Comparison of ENCODE assay signal across 9 cellular contexts in genomic region chr7:116231543-116232401, GRCh38. TPM values are rescaled to one million over a fixed set of nuclear protein-coding genes. Genes with fewer than 3 reads are reported as not detected.
A peak's percentile ranks its signal among the peaks of the same experiment; 100 is the strongest.
DNase-seq lines count a peak whose midpoint lies in the region; ATAC-seq and TF ChIP-seq lines count a peak whose summit lies in the region.
"Had no signal": no experiment of that assay in that cellular context is flagged by ENCODE, and none has a peak within 500 bp of the region (broad histone marks: within the 10 kb centered on the region; RNA-seq: fewer than 3 reads in every experiment).

No MANE protein-coding gene starts in this region.

- ATAC-seq in activated CD8-positive, alpha-beta memory T cell treated with anti-CD3 and anti-CD28 coated beads, Interleukin-2, amount 10 ng/mL, durations not matched to agents 7 days and 5 days = no peak
- no peak for ATAC-seq in thoracic aorta (ENCODE audit: insufficient number of reproducible peaks, low FRiP score, low read depth)
- ATAC-seq in GM18498 (IDR thresholded peaks at IDR 0.05; ENCODE audit: unreplicated experiment) = no peak

- no peak overlapping the region for H3K4me3 ChIP-seq in thoracic aorta

- H3K27ac ChIP-seq in thoracic aorta = peak overlapping the region; percentile 72 to 87

- DNase-seq in activated CD8-positive, alpha-beta memory T cell treated with anti-CD3 and anti-CD28 coated beads, Interleukin-2, amount 10 ng/mL, durations not matched to agents 7 days and 5 days = no peak
- no peak for DNase-seq in activated CD8-positive, alpha-beta memory T cell treated with anti-CD3 and anti-CD28 coated beads, Interleukin-2, amount 50 U/mL, for 48 hours
- DNase-seq in activated T-helper 1 cell treated with anti-CD3 and anti-CD28 coated beads, Interleukin-12 subunit alpha, Interleukin-12 subunit beta, Interleukin-2, Interleukin-4 antibody, amounts not matched to agents 30 ng/mL and 10 ng/mL and 1 ng/mL, durations not matched to agents 14 hours and 24 hours and 36 hours (ENCODE audit: low spot score) = no peak
- no peak for DNase-seq in immature natural killer cell
- no peak for DNase-seq in thoracic aorta (ENCODE audit: low spot score)
- no peak for DNase-seq in activated CD4-positive, CD25-positive, alpha-beta regulatory T cell treated with anti-CD3 and anti-CD28 coated beads, Interleukin-2, amount 50 U/mL, for 72 hours
- DNase-seq in NCI-H2029 treated with DMSO at 0.1 percent for 48 hours (lab: John Stamatoyannopoulos, UW) = no peak
- DNase-seq: Calu3 had no signal

- intact Hi-C loops in activated T-helper 1 cell treated with anti-CD3 and anti-CD28 coated beads, Interleukin-12 subunit alpha, Interleukin-12 subunit beta, Interleukin-2, Interleukin-4 antibody, amounts not matched to agents 30 ng/mL and 10 ng/mL and 1 ng/mL, durations not matched to agents 14 hours and 24 hours and 36 hours (cut with micrococcal nuclease) = loop anchor here (1.0 kb wide), 2 partner anchors 7 to 20 kb away; no protein-coding TSS in a partner anchor

- H3K4me1 Mint-ChIP-seq in activated CD8-positive, alpha-beta memory T cell treated with anti-CD3 and anti-CD28 coated beads, Interleukin-2, amount 10 ng/mL, durations not matched to agents 7 days and 5 days = peaks cover 69% of the 10 kb centered on the region
- peaks cover 45% of the 10 kb centered on the region for H3K4me1 Mint-ChIP-seq in activated T-helper 1 cell treated with anti-CD3 and anti-CD28 coated beads, Interleukin-12 subunit alpha, Interleukin-12 subunit beta, Interleukin-2, Interleukin-4 antibody, amounts not matched to agents 30 ng/mL and 10 ng/mL and 1 ng/mL, durations not matched to agents 14 hours and 24 hours and 36 hours (ENCODE audit: low read depth)
- H3K4me1 Mint-ChIP-seq in immature natural killer cell = peaks cover 91 to 100% of the 10 kb centered on the region in 2 donors

- H3K9me3 ChIP-seq in thoracic aorta = no peaks in the 10 kb centered on the region

- H3K27ac Mint-ChIP-seq in activated CD8-positive, alpha-beta memory T cell treated with anti-CD3 and anti-CD28 coated beads, Interleukin-2, amount 10 ng/mL, durations not matched to agents 7 days and 5 days = peak overlapping the region; percentile 15
- H3K27ac Mint-ChIP-seq in activated T-helper 1 cell treated with anti-CD3 and anti-CD28 coated beads, Interleukin-12 subunit alpha, Interleukin-12 subunit beta, Interleukin-2, Interleukin-4 antibody, amounts not matched to agents 30 ng/mL and 10 ng/mL and 1 ng/mL, durations not matched to agents 14 hours and 24 hours and 36 hours = peak overlapping the region; percentile 63
- peak overlapping the region; percentile 79 to 91 (median 81) for H3K27ac Mint-ChIP-seq in immature natural killer cell

- TF ChIP-seq CTCF in thoracic aorta (IDR thresholded peaks at IDR 0.05) = no peak

- H3K27me3 ChIP-seq in thoracic aorta (replicated peaks; ENCODE audit: insufficient read depth) = no peaks in the 10 kb centered on the region

- peaks cover 3% of the 10 kb centered on the region for H3K36me3 Mint-ChIP-seq in activated CD8-positive, alpha-beta memory T cell treated with anti-CD3 and anti-CD28 coated beads, Interleukin-2, amount 10 ng/mL, durations not matched to agents 7 days and 5 days
- H3K36me3 Mint-ChIP-seq in activated T-helper 1 cell treated with anti-CD3 and anti-CD28 coated beads, Interleukin-12 subunit alpha, Interleukin-12 subunit beta, Interleukin-2, Interleukin-4 antibody, amounts not matched to agents 30 ng/mL and 10 ng/mL and 1 ng/mL, durations not matched to agents 14 hours and 24 hours and 36 hours (ENCODE audit: low read depth) = peaks cover 2% of the 10 kb centered on the region
- no peaks in the 10 kb centered on the region for H3K36me3 Mint-ChIP-seq in immature natural killer cell

- no peak overlapping the region for H3K4me3 Mint-ChIP-seq in activated CD8-positive, alpha-beta memory T cell treated with anti-CD3 and anti-CD28 coated beads, Interleukin-2, amount 10 ng/mL, durations not matched to agents 7 days and 5 days
- no peak overlapping the region for H3K4me3 Mint-ChIP-seq in activated T-helper 1 cell treated with anti-CD3 and anti-CD28 coated beads, Interleukin-12 subunit alpha, Interleukin-12 subunit beta, Interleukin-2, Interleukin-4 antibody, amounts not matched to agents 30 ng/mL and 10 ng/mL and 1 ng/mL, durations not matched to agents 14 hours and 24 hours and 36 hours
- H3K4me3 Mint-ChIP-seq in immature natural killer cell = peak overlapping the region; percentile 36 to 73 (median 40)

- H3K27me3 Mint-ChIP-seq in activated CD8-positive, alpha-beta memory T cell treated with anti-CD3 and anti-CD28 coated beads, Interleukin-2, amount 10 ng/mL, durations not matched to agents 7 days and 5 days = no peaks in the 10 kb centered on the region
- no peaks in the 10 kb centered on the region for H3K27me3 Mint-ChIP-seq in activated T-helper 1 cell treated with anti-CD3 and anti-CD28 coated beads, Interleukin-12 subunit alpha, Interleukin-12 subunit beta, Interleukin-2, Interleukin-4 antibody, amounts not matched to agents 30 ng/mL and 10 ng/mL and 1 ng/mL, durations not matched to agents 14 hours and 24 hours and 36 hours (ENCODE audit: insufficient read depth)
- H3K27me3 Mint-ChIP-seq in immature natural killer cell (ENCODE audit: low read depth in 3 of 3) = peaks cover 0 to 3% (median 0%) of the 10 kb centered on the region in 3 donors

- no peaks in the 10 kb centered on the region for H3K9me3 Mint-ChIP-seq in activated CD8-positive, alpha-beta memory T cell treated with anti-CD3 and anti-CD28 coated beads, Interleukin-2, amount 10 ng/mL, durations not matched to agents 7 days and 5 days (ENCODE audit: low read depth)
- H3K9me3 Mint-ChIP-seq in activated T-helper 1 cell treated with anti-CD3 and anti-CD28 coated beads, Interleukin-12 subunit alpha, Interleukin-12 subunit beta, Interleukin-2, Interleukin-4 antibody, amounts not matched to agents 30 ng/mL and 10 ng/mL and 1 ng/mL, durations not matched to agents 14 hours and 24 hours and 36 hours = no peaks in the 10 kb centered on the region
- H3K9me3 Mint-ChIP-seq in immature natural killer cell = no peaks in the 10 kb centered on the region

- CTCF ChIA-PET in activated CD8-positive, alpha-beta memory T cell treated with anti-CD3 and anti-CD28 coated beads, Interleukin-2, amount 10 ng/mL, durations not matched to agents 7 days and 5 days (lab: Charles Lee) = interaction anchor here (0.8 to 2.0 kb wide), 8 partner anchors 14 to 65 kb away, joined by 3 to 9 read pairs (median 4); partner anchors contain the start of gene TES

- H3K4me1 ChIP-seq in thoracic aorta (ENCODE audit: control insufficient read depth in 1 of 2, low read depth in 2 of 2) = peaks cover 65 to 95% of the 10 kb centered on the region in 2 donors

- no peaks in the 10 kb centered on the region for H3K36me3 ChIP-seq in thoracic aorta

RNA-seq across cellular contexts. Expression of gene TES, which starts 21.4 kb away (rescaled TPM):
- total RNA-seq in activated CD8-positive, alpha-beta memory T cell treated with anti-CD3 and anti-CD28 coated beads, Interleukin-2, amount 10 ng/mL, durations not matched to agents 7 days and 5 days = 10 to 100 TPM; 98.5 TPM
- 36.2 and 38.4 TPM in 2 replicates for total RNA-seq in activated T-helper 1 cell treated with anti-CD3 and anti-CD28 coated beads, Interleukin-12 subunit alpha, Interleukin-12 subunit beta, Interleukin-2, Interleukin-4 antibody, amounts not matched to agents 30 ng/mL and 10 ng/mL and 1 ng/mL, durations not matched to agents 14 hours and 24 hours and 36 hours
- polyA plus RNA-seq in immature natural killer cell = 100 to 1,000 TPM; 235 to 402 (median 325) TPM
- total RNA-seq in thoracic aorta = 100 to 1,000 TPM; 186 to 215 TPM

Comparison
In these comparisons a context has a peak if more than half of its experiments do, and no peak if none do; other contexts are left out.
1. H3K27ac Mint-ChIP-seq: peak in every context shown above with its lines; median percentile 81 in immature natural killer cell; 63 in activated T-helper 1 cell treated with anti-CD3 and anti-CD28 coated beads, Interleukin-12 subunit alpha, Interleukin-12 subunit beta, Interleukin-2, Interleukin-4 antibody, amounts not matched to agents 30 ng/mL and 10 ng/mL and 1 ng/mL, durations not matched to agents 14 hours and 24 hours and 36 hours; 15 in activated CD8-positive, alpha-beta memory T cell treated with anti-CD3 and anti-CD28 coated beads, Interleukin-2, amount 10 ng/mL, durations not matched to agents 7 days and 5 days.
2. H3K4me3 Mint-ChIP-seq: peak in immature natural killer cell (5 of 5); none in activated CD8-positive, alpha-beta memory T cell treated with anti-CD3 and anti-CD28 coated beads, Interleukin-2, amount 10 ng/mL, durations not matched to agents 7 days and 5 days (single experiment) and activated T-helper 1 cell treated with anti-CD3 and anti-CD28 coated beads, Interleukin-12 subunit alpha, Interleukin-12 subunit beta, Interleukin-2, Interleukin-4 antibody, amounts not matched to agents 30 ng/mL and 10 ng/mL and 1 ng/mL, durations not matched to agents 14 hours and 24 hours and 36 hours (single experiment).